Comparison of ENCODE assay signal across 12 cellular contexts in the genomic region with DNA sequence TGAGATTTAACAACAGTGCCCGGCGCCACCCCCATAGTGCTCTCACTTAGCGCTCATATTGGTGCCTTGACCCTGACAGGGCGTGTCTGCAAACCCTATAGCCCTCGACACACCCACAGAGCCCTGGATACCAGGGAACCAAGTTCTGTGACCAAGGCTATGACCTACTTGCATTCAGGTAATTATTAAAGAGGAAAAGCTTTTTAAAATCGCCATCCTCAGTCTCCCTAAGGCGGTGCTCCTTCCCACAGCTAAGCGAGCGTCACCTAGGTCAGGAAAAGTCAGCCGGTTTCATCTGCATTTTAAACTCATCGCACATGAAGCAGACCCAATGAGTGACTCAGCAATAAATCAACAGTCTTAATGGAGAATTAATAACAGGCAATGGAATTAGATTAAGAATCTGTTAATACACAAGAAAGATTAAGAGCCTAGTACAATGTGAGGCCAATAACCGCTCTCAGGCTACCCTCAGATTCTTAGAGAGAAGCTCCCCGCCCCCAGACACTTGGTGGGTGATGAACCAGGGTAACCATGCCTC. TPM values are rescaled to one million over a fixed set of nuclear protein-coding genes. Genes with fewer than 3 reads are reported as not detected.
DNase-seq lines count a peak whose midpoint lies in the region; ATAC-seq, FAIRE-seq and TF ChIP-seq lines count a peak whose summit lies in the region.
"Had no signal": no experiment of that assay in that cellular context is flagged by ENCODE, and none has a peak within 500 bp of the region (broad histone marks: within the 10 kb centered on the region; RNA-seq: fewer than 3 reads in every experiment).

No MANE protein-coding gene starts in this region.

- H2AFZ ChIP-seq in astrocyte (ENCODE audit: low read depth, low read length), result no peak overlapping the region

- DNase-seq in Caki2 (ENCODE audit: low read depth) (peak; percentile 93), astrocyte (ENCODE audit: low read depth) (no peak), left colon (peak in 1 of 2 donors; percentile 27), renal cortical epithelial cell (ENCODE audit: low read depth) (peak; percentile 96), KBM-7 (no peak)
- no peak for DNase-seq in NK-92 treated with Interleukin-12 subunit alpha and Interleukin-12 subunit beta, amount 100 ng/mL, for 24 hours (lab: John Stamatoyannopoulos, UW)
- DNase-seq in stimulated activated CD4-positive, alpha-beta T cell treated with anti-CD3 and anti-CD28 coated beads, Interleukin-4, amount 100 ng/mL, for 1 hour, result no peak
- DNase-seq: NCI-H2081 treated with DMSO at 0.1 percent for 48 hours had no signal

- ATAC-seq in left colon, result peak; percentile 77

- intact Hi-C loops in left colon (cut with DNase I, micrococcal nuclease), result loop anchor here in 1 of 2 donors (5.0 kb wide), 1 partner anchor 104 kb away; no protein-coding TSS in a partner anchor

- TF ChIP-seq CTCF in astrocyte (IDR thresholded peaks at IDR 0.05; ENCODE audit: insufficient read depth, low read depth, low read length), result no peak

- peaks cover 4% of the 10 kb centered on the region for H3K27me3 Mint-ChIP-seq in astrocyte (ENCODE audit: low read depth, unreplicated experiment)
- H3K27me3 Mint-ChIP-seq: IgD-negative memory B cell had no signal

- no peak overlapping the region for H3K4me3 Mint-ChIP-seq in astrocyte (ENCODE audit: unreplicated experiment)
- H3K4me3 Mint-ChIP-seq: CD8-positive, alpha-beta memory T cell had no signal

- no peaks in the 10 kb centered on the region for H3K36me3 ChIP-seq in astrocyte (ENCODE audit: insufficient read depth, low read length)

- in situ Hi-C loops in Caki2 (cut with HindIII; ENCODE audit: low pct_unique_long_range_greater_than_20kb, low sequenced_read_pairs) (no loop called here), KBM-7 (cut with MboI; ENCODE audit: low pct_unique_long_range_greater_than_20kb, low sequenced_read_pairs) (no loop called here)

- H3K4me2 ChIP-seq in astrocyte (ENCODE audit: low read length), result no peak overlapping the region

- no peaks in the 10 kb centered on the region for H3K9me3 ChIP-seq in astrocyte (ENCODE audit: insufficient read depth, low read depth, low read length)

- H3K4me1 ChIP-seq in astrocyte (ENCODE audit: insufficient read depth, low read length), result peaks cover under 1% of the 10 kb centered on the region

- no peak overlapping the region for H3K9ac ChIP-seq in astrocyte (ENCODE audit: low read length)

- H3K36me3 Mint-ChIP-seq in astrocyte (ENCODE audit: low read depth, unreplicated experiment), result peaks cover 6% of the 10 kb centered on the region
- H3K36me3 Mint-ChIP-seq: CD8-positive, alpha-beta memory T cell; IgD-negative memory B cell had no signal

- H4K20me1 ChIP-seq in astrocyte (ENCODE audit: insufficient read depth, low read length), result no peaks in the 10 kb centered on the region

- no peaks in the 10 kb centered on the region for H3K79me2 ChIP-seq in astrocyte (ENCODE audit: insufficient read depth, low read length)

- H3K4me1 Mint-ChIP-seq in astrocyte (ENCODE audit: low read depth, unreplicated experiment), result peaks cover 6% of the 10 kb centered on the region

- no peaks in the 10 kb centered on the region for H3K9me3 Mint-ChIP-seq in astrocyte (ENCODE audit: unreplicated experiment)
- H3K9me3 Mint-ChIP-seq: CD8-positive, alpha-beta memory T cell had no signal

- H3K4me3 ChIP-seq in astrocyte (ENCODE audit: insufficient read depth, low read depth, low read length), result no peak overlapping the region

- peak overlapping the region; percentile 18 for H3K27ac Mint-ChIP-seq in astrocyte (ENCODE audit: unreplicated experiment)
- H3K27ac Mint-ChIP-seq: CD8-positive, alpha-beta memory T cell; IgD-negative memory B cell had no signal

- H3K27ac ChIP-seq in astrocyte (ENCODE audit: low read depth, low read length), result no peak overlapping the region
- H3K27ac ChIP-seq: C4-2B had no signal

- H3K27me3 ChIP-seq in astrocyte (ENCODE audit: insufficient read depth, low read length), result no peaks in the 10 kb centered on the region

- FAIRE-seq in astrocyte (lab: Jason Lieb, UNC), result no peak
- FAIRE-seq: GM19239 had no signal

RNA-seq across cellular contexts. Expression of gene HSPA12A, which starts 59.2 kb away (rescaled TPM):
- 18.1 and 23.4 TPM in 2 replicates for total RNA-seq in Caki2 (2014; rRNA removed; shearing (Covaris generic); ENCODE audit: low replicate concordance)
- total RNA-seq in astrocyte, result 7.9 and 11.1 TPM in 2 replicates
- 1 to 10 TPM; 6.6 to 7.2 TPM for total RNA-seq in left colon
- total RNA-seq in renal cortical epithelial cell, result 24.7 and 79.5 TPM in 2 replicates

Comparison
In these comparisons a context has a peak if more than half of its experiments do, and no peak if none do; other contexts are left out.
1. DNase-seq: peak in Caki2 (single experiment) and renal cortical epithelial cell (single experiment); none in astrocyte (single experiment), NK-92 treated with Interleukin-12 subunit alpha and Interleukin-12 subunit beta, amount 100 ng/mL, for 24 hours (single experiment), stimulated activated CD4-positive, alpha-beta T cell treated with anti-CD3 and anti-CD28 coated beads, Interleukin-4, amount 100 ng/mL, for 1 hour (single experiment) and KBM-7 (single experiment).